Comparison of ENCODE assay signal across 26 cellular contexts in the genomic region with DNA sequence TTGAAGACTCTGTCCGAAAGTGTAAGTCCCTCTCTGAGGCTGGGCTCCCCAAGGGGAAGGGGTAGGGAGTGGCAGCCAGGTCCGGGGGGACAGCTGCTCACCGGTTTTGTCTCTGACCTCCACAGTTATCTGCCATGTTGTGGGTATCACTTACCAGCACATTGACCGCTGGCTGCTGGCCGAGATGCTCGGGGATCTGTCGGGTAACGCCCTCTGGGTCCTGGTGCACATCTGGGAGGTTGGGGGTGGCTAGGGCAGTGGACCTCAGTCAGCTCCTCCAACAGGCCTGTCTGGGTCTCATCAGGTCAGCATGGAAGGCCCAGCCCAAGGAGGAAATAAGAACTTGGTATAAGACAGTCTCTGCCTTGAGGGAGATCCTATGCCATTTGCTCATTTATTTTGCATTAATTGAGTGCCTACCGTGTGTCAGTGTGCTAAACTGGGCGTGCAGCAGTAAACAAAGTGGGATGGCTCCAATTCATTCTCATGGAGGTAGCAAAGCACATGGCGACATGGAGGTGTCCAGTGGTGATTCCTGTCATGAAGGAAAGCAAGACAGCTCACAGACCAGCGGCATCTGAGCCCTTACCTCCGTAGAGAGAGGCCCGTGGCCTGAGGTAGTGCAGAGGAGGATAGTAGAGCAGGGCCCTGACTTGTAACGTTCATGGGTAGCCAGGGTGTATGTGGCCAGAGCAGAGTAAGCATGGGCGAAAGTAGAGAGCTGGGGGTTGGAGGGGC. TPM values are rescaled to one million over a fixed set of nuclear protein-coding genes. Genes with fewer than 3 reads are reported as not detected.
A peak's percentile ranks its signal among the peaks of the same experiment; 100 is the strongest.
DNase-seq lines count a peak whose midpoint lies in the region; ATAC-seq, FAIRE-seq and TF ChIP-seq lines count a peak whose summit lies in the region.
"Had no signal": no experiment of that assay in that cellular context is flagged by ENCODE, and none has a peak within 500 bp of the region (broad histone marks: within the 10 kb centered on the region; RNA-seq: fewer than 3 reads in every experiment).

No MANE protein-coding gene starts in this region.

- no peaks in the 10 kb centered on the region for H3K9me3 Mint-ChIP-seq in activated CD4-positive, alpha-beta T cell treated with anti-CD3 and anti-CD28 coated beads, Interleukin-2, amount 10 ng/mL, durations not matched to agents 7 days and 5 days
- H3K9me3 Mint-ChIP-seq in nephron progenitor cell, result no peaks in the 10 kb centered on the region
- H3K9me3 Mint-ChIP-seq: CD8-positive, alpha-beta T cell; effector memory CD8-positive, alpha-beta T cell; T-cell had no signal

- peak overlapping the region; percentile 17; the same call in 1 of the 2 replicates for H3K27ac ChIP-seq in HEK293 (ENCODE audit: extremely low read depth, low read depth, low read length)
- no peak overlapping the region for H3K27ac ChIP-seq in GM12878 (ENCODE audit: control insufficient read depth, insufficient read depth)
- H3K27ac ChIP-seq: body of pancreas had no signal

- no peaks in the 10 kb centered on the region for H3K27me3 Mint-ChIP-seq in activated CD4-positive, alpha-beta T cell treated with anti-CD3 and anti-CD28 coated beads, Interleukin-2, amount 10 ng/mL, durations not matched to agents 7 days and 5 days
- peaks cover 1% of the 10 kb centered on the region for H3K27me3 Mint-ChIP-seq in nephron progenitor cell (ENCODE audit: low read depth, poor library complexity)
- H3K27me3 Mint-ChIP-seq: effector memory CD8-positive, alpha-beta T cell; T-cell had no signal

- peaks cover 42% of the 10 kb centered on the region for H3K36me3 Mint-ChIP-seq in activated CD4-positive, alpha-beta T cell treated with anti-CD3 and anti-CD28 coated beads, Interleukin-2, amount 10 ng/mL, durations not matched to agents 7 days and 5 days (ENCODE audit: low read depth)
- H3K36me3 Mint-ChIP-seq in nephron progenitor cell (ENCODE audit: low read depth), result peaks cover 59% of the 10 kb centered on the region

- H3K27ac Mint-ChIP-seq in activated CD4-positive, alpha-beta T cell treated with anti-CD3 and anti-CD28 coated beads, Interleukin-2, amount 10 ng/mL, durations not matched to agents 7 days and 5 days, result peak overlapping the region; percentile 67
- peak overlapping the region; percentile 94 for H3K27ac Mint-ChIP-seq in nephron progenitor cell
- H3K27ac Mint-ChIP-seq: CD8-positive, alpha-beta T cell; effector memory CD8-positive, alpha-beta T cell had no signal

- SMC1A ChIA-PET in GM12878 (lab: Charles Lee; ENCODE audit: uncharacterized antibody, unreplicated experiment), result interaction anchor here (0.7 to 7.4 kb wide), 4 partner anchors 12 to 87 kb away, joined by 3 to 102 read pairs (median 18); partner anchors contain the start of gene EIF3K

- in situ Hi-C loops in GM12878 (cut with MboI), result loop anchor here (25.0 kb wide), 1 partner anchor 220 kb away; the partner anchor contains the start of gene FAM98C

- DNase-seq in activated CD4-positive, alpha-beta T cell treated with anti-CD3 and anti-CD28 coated beads, Interleukin-2, amount 10 ng/mL, durations not matched to agents 7 days and 5 days, result no peak
- DNase-seq in activated CD4-positive, alpha-beta T cell treated with anti-CD3 and anti-CD28 coated beads, Interleukin-2, amount 50 U/mL, for 1 hour, result no peak
- DNase-seq in GM12878 (ENCODE audit: low read depth, low spot score) (no peak), nephron progenitor cell (no peak), KG1 (lab: John Stamatoyannopoulos, UW) (no peak), SHP77 treated with DMSO at 0.1 percent for 48 hours (lab: John Stamatoyannopoulos, UW) (no peak)
- no peak for DNase-seq in stimulated activated CD4-positive, alpha-beta T cell treated with anti-CD3 and anti-CD28 coated beads, Interleukin-2, amount 100 ng/mL, for 48 hours
- DNase-seq: 8988T; activated CD4-positive, alpha-beta T cell treated with anti-CD3 and anti-CD28 coated beads, Interleukin-2, amount 50 U/mL, for 4 hours; activated effector memory CD4-positive, alpha-beta T cell treated with anti-CD3 and anti-CD28 coated beads, Interleukin-2, amount 50 U/mL, for 16 hours; body of pancreas; CD8-positive, alpha-beta T cell; DMS153; effector memory CD8-positive, alpha-beta T cell; islet precursor cell; KBM-7; left ventricle myocardium superior; MM.1S; NCI-H1436; SIG-M5; T-cell; upper lobe of left lung had no signal

- no peaks in the 10 kb centered on the region for H3K79me2 ChIP-seq in GM12878 (ENCODE audit: control insufficient read depth, insufficient read depth, low read length)

- H4K20me1 ChIP-seq in GM12878 (ENCODE audit: control insufficient read depth, insufficient read depth), result no peaks in the 10 kb centered on the region

- peaks cover 36% of the 10 kb centered on the region for H3K4me1 Mint-ChIP-seq in activated CD4-positive, alpha-beta T cell treated with anti-CD3 and anti-CD28 coated beads, Interleukin-2, amount 10 ng/mL, durations not matched to agents 7 days and 5 days
- H3K4me1 Mint-ChIP-seq in nephron progenitor cell, result peaks cover 38% of the 10 kb centered on the region

- peak; percentile 48; the same call in 1 of the 2 replicates for TF ChIP-seq POLR2A in GM12878 (IDR thresholded peaks at IDR 0.05; ENCODE audit: low read depth, low read length)

- intact Hi-C loops in GM12878 (cut with micrococcal nuclease; ENCODE audit: unreplicated experiment), result loop anchor here (5.0 kb wide), 1 partner anchor 230 kb away; the partner anchor contains the start of gene FAM98C

- H3K9ac ChIP-seq in GM12878 (ENCODE audit: control insufficient read depth, insufficient read depth, low read length), result no peak overlapping the region

- no peaks in the 10 kb centered on the region for H3K27me3 ChIP-seq in GM12878 (replicated peaks in 1 of 2; ENCODE audit: control insufficient read depth in 2 of 2, insufficient read depth in 2 of 2, low read length in 1 of 2)
- H3K27me3 ChIP-seq: body of pancreas, upper lobe of left lung had no signal

- POLR2A ChIA-PET in activated CD4-positive, alpha-beta T cell treated with anti-CD3 and anti-CD28 coated beads, Interleukin-2, amount 10 ng/mL, durations not matched to agents 7 days and 5 days (lab: Charles Lee), result no interaction called here
- POLR2A ChIA-PET in HEK293 (lab: Yijun Ruan, JAX), result interaction anchor here (0.6 to 1.1 kb wide), 3 partner anchors 14 to 726 kb away, joined by 3 to 4 read pairs (median 3); partner anchors contain the start of genes EIF3K and WDR87
- POLR2A ChIA-PET in GM12878 (lab: Charles Lee), result interaction anchor here (0.7 to 1.0 kb wide), 2 partner anchors 119 to 245 kb away, joined by 3 read pairs; partner anchors contain the start of gene GGN

- no peak for ATAC-seq in GM12878
- ATAC-seq: body of pancreas; CD8-positive, alpha-beta T cell; effector memory CD8-positive, alpha-beta T cell; left ventricle myocardium superior; sciatic nerve; T-cell had no signal

- no peak for TF ChIP-seq EP300 in GM12878 (IDR thresholded peaks at IDR 0.05; ENCODE audit: borderline replicate concordance in 1 of 2, control insufficient read depth in 1 of 2, low read depth in 2 of 2, low read length in 2 of 2)

- BruUV-seq in GM12878 (replicated peaks; lab: Mats Ljungman, UMichigan), result TSS peak; percentile 38

- 93% methylated on average over 16 of the region's 16 CpGs for WGBS in GM12878 (ENCODE audit: insufficient coverage, insufficient replicate concordance, low lambda C conversion rate, missing lambda C conversion rate)

- FAIRE-seq in GM12878 (lab: Jason Lieb, UNC), result no peak
- FAIRE-seq: G401.6, GM18507 had no signal

- H2AFZ ChIP-seq in GM12878 (ENCODE audit: control insufficient read depth, low read depth, low read length), result no peak overlapping the region

- CTCF ChIA-PET in activated CD4-positive, alpha-beta T cell treated with anti-CD3 and anti-CD28 coated beads, Interleukin-2, amount 10 ng/mL, durations not matched to agents 7 days and 5 days (lab: Charles Lee), result no interaction called here
- CTCF ChIA-PET in HEK293 (lab: Yijun Ruan, JAX) (interaction anchor here (0.9 to 8.2 kb wide), 7 partner anchors 13 to 229 kb away, joined by 4 to 138 read pairs (median 61); partner anchors contain the start of genes EIF3K, FAM98C and MAP4K1), GM12878 (lab: Yijun Ruan, JAX) (interaction anchor here (3.1 to 5.5 kb wide), 4 partner anchors 14 to 298 kb away, joined by 12 to 103 read pairs (median 40); partner anchors contain the start of genes ACTN4, MRPS12 and SARS2)

- RAD21 ChIA-PET in GM12878 (lab: Charles Lee; ENCODE audit: unreplicated experiment), result interaction anchor here (2.2 to 5.9 kb wide), 3 partner anchors 14 to 87 kb away, joined by 6 to 70 read pairs (median 11); partner anchors contain the start of gene ACTN4

- TF ChIP-seq CTCF in HEK293 (tag by site-specific recombination; IDR thresholded peaks at IDR 0.05) (no peak), GM12878 (IDR thresholded peaks at IDR 0.05 in 2 of 3, conservative IDR thresholded peaks at IDR 0.05 in 1 of 3; ENCODE audit: control insufficient read depth in 2 of 3, extremely low read depth in 1 of 3, insufficient read depth in 1 of 3, low read depth in 3 of 3, low read length in 3 of 3) (no peak), nephron progenitor cell (IDR thresholded peaks at IDR 0.05) (no peak)

- H3K4me3 ChIP-seq in HEK293 (ENCODE audit: low read depth, low read length) (no peak overlapping the region), GM12878 (no peak overlapping the region)
- H3K4me3 ChIP-seq: body of pancreas, upper lobe of left lung had no signal

- H3K36me3 ChIP-seq in HEK293 (ENCODE audit: control insufficient read depth in 2 of 2, insufficient read depth in 1 of 2, low read length in 2 of 2) (peaks cover 56 to 90% of the 10 kb centered on the region in 2 experiments), GM12878 (ENCODE audit: control insufficient read depth in 2 of 2, insufficient read depth in 2 of 2, low read length in 1 of 2) (peaks cover 15 to 24% of the 10 kb centered on the region in 2 experiments)

- TF ChIP-seq RAD21 in GM12878 (IDR thresholded peaks at IDR 0.05; ENCODE audit: insufficient read depth, low read depth, low read length), result no peak

- no peak overlapping the region for H3K4me2 ChIP-seq in GM12878 (ENCODE audit: control insufficient read depth, insufficient read depth)

- H3K4me1 ChIP-seq in HEK293 (ENCODE audit: control insufficient read depth, insufficient read depth, low read length) (no peaks in the 10 kb centered on the region; the same call in 1 of the 2 replicates), GM12878 (ENCODE audit: control insufficient read depth, insufficient read depth, low read length) (peaks cover 15% of the 10 kb centered on the region)
- H3K4me1 ChIP-seq: body of pancreas had no signal

- H3K4me3 Mint-ChIP-seq in activated CD4-positive, alpha-beta T cell treated with anti-CD3 and anti-CD28 coated beads, Interleukin-2, amount 10 ng/mL, durations not matched to agents 7 days and 5 days, result no peak overlapping the region
- no peak overlapping the region for H3K4me3 Mint-ChIP-seq in nephron progenitor cell
- H3K4me3 Mint-ChIP-seq: CD8-positive, alpha-beta T cell; effector memory CD8-positive, alpha-beta T cell; T-cell had no signal

- H3K9me3 ChIP-seq in HEK293 (ENCODE audit: control insufficient read depth, insufficient read depth, low read depth, low read length), result no peaks in the 10 kb centered on the region
- no peaks in the 10 kb centered on the region for H3K9me3 ChIP-seq in GM12878 (replicated peaks; ENCODE audit: control insufficient read depth, insufficient read depth, low read length)
- H3K9me3 ChIP-seq: body of pancreas, upper lobe of left lung had no signal

RNA-seq across cellular contexts. Expression of gene EIF3K, which starts 13.7 kb away (rescaled TPM):
- total RNA-seq in activated CD4-positive, alpha-beta T cell treated with anti-CD3 and anti-CD28 coated beads, Interleukin-2, amount 10 ng/mL, durations not matched to agents 7 days and 5 days, result 100 to 1,000 TPM; 309 to 318 TPM
- total RNA-seq in GM12878 (2013; cell fraction: nucleolus; rRNA removed), result 94.4 and 105 TPM in 2 replicates
- 454 and 468 TPM in 2 replicates for total RNA-seq in GM12878 (2014; rRNA removed)
- total RNA-seq in GM12878 (2014; rRNA removed; fragmentation: Illumina TruSeq; extraction: Trizol), result 344 and 358 TPM in 2 replicates
- total RNA-seq in GM12878 (2021), result 378 and 384 TPM in 2 replicates
- 241 TPM for polyA plus RNA-seq in GM12878 (2011; ENCODE audit: low read depth)
- 156 and 330 TPM in 2 replicates for polyA plus RNA-seq in GM12878 (2011; rRNA removed)
- 865 and 965 TPM in 2 replicates for polyA plus RNA-seq in GM12878 (2011; cell fraction: cytosol; rRNA removed)
- 352 and 437 TPM in 2 replicates for polyA plus RNA-seq in GM12878 (2011; cell fraction: nucleus; rRNA removed)
- polyA plus RNA-seq in GM12878 (2012), result 356 and 358 TPM in 2 replicates
- polyA plus RNA-seq in GM12878 (2014; fragmentation: Illumina TruSeq; extraction: Trizol), result 862 and 927 TPM in 2 replicates
- 100 to 1,000 TPM; 715 to 863 TPM for polyA plus RNA-seq in GM12878 (2014; fragmentation: Nextera tagmentation; extraction: Ambion mirVana)
- polyA plus RNA-seq in GM12878 (2014; rRNA removed), result 515 and 596 TPM in 2 replicates
- 100 to 1,000 TPM; 393 to 403 TPM for polyA plus RNA-seq in GM12878 (2016; fragmentation: Nextera tagmentation; extraction: Ambion mirVana)
- 377 and 421 TPM in 2 replicates for polyA minus RNA-seq in GM12878 (2011; rRNA and poly(A)+ RNA removed)
- polyA minus RNA-seq in GM12878 (2011; cell fraction: cytosol; rRNA and poly(A)+ RNA removed), result 139 and 152 TPM in 2 replicates
- polyA minus RNA-seq in GM12878 (2011; cell fraction: nucleus; rRNA and poly(A)+ RNA removed), result 57.3 and 75.5 TPM in 2 replicates

RNA-seq across cellular contexts. Expression of gene ACTN4, which starts 14.8 kb away (rescaled TPM):
- 100 to 1,000 TPM; 337 to 354 TPM for total RNA-seq in activated CD4-positive, alpha-beta T cell treated with anti-CD3 and anti-CD28 coated beads, Interleukin-2, amount 10 ng/mL, durations not matched to agents 7 days and 5 days
- 94.9 and 116 TPM in 2 replicates for total RNA-seq in GM12878 (2013; cell fraction: nucleolus; rRNA removed)
- total RNA-seq in GM12878 (2014; rRNA removed) (131 and 173 TPM in 2 replicates), GM12878 (2014; rRNA removed; fragmentation: Illumina TruSeq; extraction: Trizol) (26.9 and 30.4 TPM in 2 replicates), GM12878 (2021) (278 and 293 TPM in 2 replicates)
- 84.3 TPM for polyA plus RNA-seq in GM12878 (2011; ENCODE audit: low read depth)
- polyA plus RNA-seq in GM12878 (2011; rRNA removed) (40.0 and 127 TPM in 2 replicates), GM12878 (2014; fragmentation: Illumina TruSeq; extraction: Trizol) (99.2 and 135 TPM in 2 replicates), GM12878 (2014; fragmentation: Nextera tagmentation; extraction: Ambion mirVana) (1 to 10 TPM; 2.4 to 6.7 TPM), GM12878 (2014; rRNA removed) (123 and 187 TPM in 2 replicates), GM12878 (2016; fragmentation: Nextera tagmentation; extraction: Ambion mirVana) (10 to 100 TPM; 37.9 to 45.7 TPM)
- polyA plus RNA-seq in GM12878 (2011; cell fraction: cytosol; rRNA removed), result 71.1 and 76.5 TPM in 2 replicates
- 300 and 637 TPM in 2 replicates for polyA plus RNA-seq in GM12878 (2011; cell fraction: nucleus; rRNA removed)
- polyA plus RNA-seq in GM12878 (2012), result 113 and 154 TPM in 2 replicates
- polyA minus RNA-seq in GM12878 (2011; rRNA and poly(A)+ RNA removed), result 59.8 and 89.6 TPM in 2 replicates
- 39.3 and 47.6 TPM in 2 replicates for polyA minus RNA-seq in GM12878 (2011; cell fraction: cytosol; rRNA and poly(A)+ RNA removed)
- polyA minus RNA-seq in GM12878 (2011; cell fraction: nucleus; rRNA and poly(A)+ RNA removed), result 27.4 and 67.4 TPM in 2 replicates

RNA-seq across cellular contexts. Expression of gene MAP4K1, which starts 14.9 kb away (rescaled TPM):
- 100 to 1,000 TPM; 282 to 313 TPM for total RNA-seq in activated CD4-positive, alpha-beta T cell treated with anti-CD3 and anti-CD28 coated beads, Interleukin-2, amount 10 ng/mL, durations not matched to agents 7 days and 5 days
- total RNA-seq in GM12878 (2013; cell fraction: nucleolus; rRNA removed), result 240 and 254 TPM in 2 replicates
- 107 and 123 TPM in 2 replicates for total RNA-seq in GM12878 (2014; rRNA removed)
- total RNA-seq in GM12878 (2014; rRNA removed; fragmentation: Illumina TruSeq; extraction: Trizol), result 58.1 and 72.6 TPM in 2 replicates
- 294 and 306 TPM in 2 replicates for total RNA-seq in GM12878 (2021)
- 90.5 TPM for polyA plus RNA-seq in GM12878 (2011; ENCODE audit: low read depth)
- polyA plus RNA-seq in GM12878 (2011; rRNA removed), result 95.5 and 243 TPM in 2 replicates
- polyA plus RNA-seq in GM12878 (2011; cell fraction: cytosol; rRNA removed), result 202 and 251 TPM in 2 replicates
- 631 and 739 TPM in 2 replicates for polyA plus RNA-seq in GM12878 (2011; cell fraction: nucleus; rRNA removed)
- polyA plus RNA-seq in GM12878 (2012), result 149 and 285 TPM in 2 replicates
- 122 and 157 TPM in 2 replicates for polyA plus RNA-seq in GM12878 (2014; fragmentation: Illumina TruSeq; extraction: Trizol)
- 10 to 100 TPM; 39.2 to 92.6 TPM for polyA plus RNA-seq in GM12878 (2014; fragmentation: Nextera tagmentation; extraction: Ambion mirVana)
- polyA plus RNA-seq in GM12878 (2014; rRNA removed), result 117 and 145 TPM in 2 replicates
- 100 to 1,000 TPM; 220 to 263 TPM for polyA plus RNA-seq in GM12878 (2016; fragmentation: Nextera tagmentation; extraction: Ambion mirVana)
- polyA minus RNA-seq in GM12878 (2011; rRNA and poly(A)+ RNA removed), result 132 and 137 TPM in 2 replicates
- polyA minus RNA-seq in GM12878 (2011; cell fraction: cytosol; rRNA and poly(A)+ RNA removed), result 101 and 112 TPM in 2 replicates
- polyA minus RNA-seq in GM12878 (2011; cell fraction: nucleus; rRNA and poly(A)+ RNA removed), result 127 and 184 TPM in 2 replicates
